16 cellular contexts compared by ENCODE assay signal in the genomic region with DNA sequence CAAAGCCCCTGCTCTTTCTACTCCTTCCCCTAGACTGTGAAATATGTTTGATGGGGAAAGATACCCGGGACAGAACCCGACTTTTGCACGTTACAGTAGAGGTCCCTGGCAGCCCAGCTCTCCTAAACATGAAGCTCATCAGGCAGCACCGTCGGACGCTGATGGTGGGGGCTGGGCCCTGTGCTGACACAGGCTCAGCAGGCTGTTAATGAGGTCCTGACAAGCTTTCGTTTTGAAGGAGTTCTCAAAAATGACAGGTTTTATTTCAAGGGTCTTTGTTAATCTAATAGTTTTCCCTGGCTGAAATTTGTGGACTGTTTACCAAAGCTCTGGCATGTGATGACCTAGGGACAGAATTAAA.
"Had no signal": no experiment of that assay in that cellular context is flagged by ENCODE, and none has a peak within 500 bp of the region (broad histone marks: within the 10 kb centered on the region; RNA-seq: fewer than 3 reads in every experiment).

No MANE protein-coding gene starts in this region.

- DNase-seq: activated B cell treated with CpG ODN at 0.5 μM for 24 hours; activated CD4-positive, alpha-beta T cell treated with anti-CD3 and anti-CD28 coated beads for 4 hours; activated naive CD4-positive, alpha-beta T cell treated with anti-CD3 and anti-CD28 coated beads for 36 hours; activated T-cell treated with anti-CD3 and anti-CD28 coated beads, Interleukin-2, amount 50 U/mL, for 1 hour; foreskin keratinocyte; islet precursor cell; lower lobe of right lung; nephron progenitor cell; stimulated activated CD4-positive, alpha-beta T cell treated with anti-CD3 and anti-CD28 coated beads, Interleukin-15, amount 100 ng/mL, for 24 hours; stimulated activated CD4-positive, alpha-beta T cell treated with anti-CD3 and anti-CD28 coated beads, Interleukin-2, amount 100 ng/mL, for 48 hours; SW 1271; testis had no signal

- H3K27ac Mint-ChIP-seq: activated B cell treated with CpG ODN at 0.5 μM for 24 hours; activated CD4-positive, alpha-beta memory T cell treated with anti-CD3 and anti-CD28 coated beads for 36 hours; activated naive CD4-positive, alpha-beta T cell treated with anti-CD3 and anti-CD28 coated beads for 36 hours; nephron progenitor cell; progenitor cell of endocrine pancreas; type B pancreatic cell had no signal

- H3K27me3 Mint-ChIP-seq: activated B cell treated with CpG ODN at 0.5 μM for 24 hours; activated CD4-positive, alpha-beta memory T cell treated with anti-CD3 and anti-CD28 coated beads for 36 hours; progenitor cell of endocrine pancreas; type B pancreatic cell had no signal

- H3K4me1 Mint-ChIP-seq: activated B cell treated with CpG ODN at 0.5 μM for 24 hours had no signal

- H3K36me3 Mint-ChIP-seq: activated CD4-positive, alpha-beta memory T cell treated with anti-CD3 and anti-CD28 coated beads for 36 hours had no signal

- H3K4me3 Mint-ChIP-seq: activated B cell treated with CpG ODN at 0.5 μM for 24 hours; activated CD4-positive, alpha-beta memory T cell treated with anti-CD3 and anti-CD28 coated beads for 36 hours; activated naive CD4-positive, alpha-beta T cell treated with anti-CD3 and anti-CD28 coated beads for 36 hours; nephron progenitor cell; T-helper 2 cell treated with Interferon-gamma antibody and Interleukin-4, amounts not matched to agents 5 μg/mL and 100 μg/mL, for 36 hours; type B pancreatic cell had no signal

- ATAC-seq: lower lobe of right lung had no signal

- H3K9me3 Mint-ChIP-seq: activated B cell treated with CpG ODN at 0.5 μM for 24 hours; activated CD4-positive, alpha-beta memory T cell treated with anti-CD3 and anti-CD28 coated beads for 36 hours; activated naive CD4-positive, alpha-beta T cell treated with anti-CD3 and anti-CD28 coated beads for 36 hours; nephron progenitor cell; T-helper 2 cell treated with Interferon-gamma antibody and Interleukin-4, amounts not matched to agents 5 μg/mL and 100 μg/mL, for 36 hours; type B pancreatic cell had no signal
